In genomic region chr12:89950421-89950820, GRCh38 we compare ENCODE assay signal across 9 cellular contexts.
A peak's percentile ranks its signal among the peaks of the same experiment; 100 is the strongest.
DNase-seq lines count a peak whose midpoint lies in the region; ATAC-seq, FAIRE-seq and TF ChIP-seq lines count a peak whose summit lies in the region.
"Had no signal": no experiment of that assay in that cellular context is flagged by ENCODE, and none has a peak within 500 bp of the region (broad histone marks: within the 10 kb centered on the region; RNA-seq: fewer than 3 reads in every experiment).

No MANE protein-coding gene starts in this region.

- 30% methylated on average over 1 of the region's 1 CpG for WGBS in urinary bladder

- in situ Hi-C loops in HAP-1 (cut with MboI; ENCODE audit: low sequenced_read_pairs): no loop called here

- H3K4me3 Mint-ChIP-seq in activated T-cell treated with anti-CD3 and anti-CD28 coated beads, Interleukin-2, amount 50 U/mL, for 72 hours: peak overlapping the region; percentile 48 to 56

- peak overlapping the region; percentile 32 for H3K27ac Mint-ChIP-seq in activated T-cell treated with anti-CD3 and anti-CD28 coated beads, Interleukin-2, amount 50 U/mL, for 72 hours

- H3K36me3 ChIP-seq in colonic mucosa: no peaks in the 10 kb centered on the region
- no peaks in the 10 kb centered on the region for H3K36me3 ChIP-seq in urinary bladder (ENCODE audit: insufficient read depth)
- no peaks in the 10 kb centered on the region for H3K36me3 ChIP-seq in HAP-1 (replicated peaks)

- TF ChIP-seq CTCF in colonic mucosa (IDR thresholded peaks at IDR 0.05) (no peak), D721Med (IDR thresholded peaks at IDR 0.05; ENCODE audit: insufficient read depth, missing control alignments) (no peak)

- ATAC-seq in activated T-cell treated with anti-CD3 and anti-CD28 coated beads, Interleukin-2, amount 50 U/mL, for 72 hours (replicated peaks in 1 of 2): peak; percentile 44 to 51
- peak; percentile 46 for ATAC-seq in HG03095 (IDR thresholded peaks at IDR 0.05; ENCODE audit: unreplicated experiment)

- no peak for FAIRE-seq in D721Med (lab: Jason Lieb, UNC)

- H3K4me1 Mint-ChIP-seq in activated T-cell treated with anti-CD3 and anti-CD28 coated beads, Interleukin-2, amount 50 U/mL, for 72 hours (ENCODE audit: low read depth): peaks cover 42% of the 10 kb centered on the region

- H3K9ac ChIP-seq in colonic mucosa (ENCODE audit: low read depth in 2 of 2, low read length in 2 of 2): peak overlapping the region in 1 of 2 donors; percentile 57

- no peaks in the 10 kb centered on the region for H3K9me3 Mint-ChIP-seq in activated T-cell treated with anti-CD3 and anti-CD28 coated beads, Interleukin-2, amount 50 U/mL, for 72 hours

- H3K4me3 ChIP-seq in colonic mucosa: no peak overlapping the region
- no peak overlapping the region for H3K4me3 ChIP-seq in urinary bladder (ENCODE audit: low read depth, low read length)
- no peak overlapping the region for H3K4me3 ChIP-seq in HAP-1

- H3K9me3 ChIP-seq in colonic mucosa (no peaks in the 10 kb centered on the region), HAP-1 (no peaks in the 10 kb centered on the region)

- DNase-seq in activated T-cell treated with anti-CD3 and anti-CD28 coated beads, Interleukin-2, amount 50 U/mL, for 72 hours: no peak
- no peak for DNase-seq in activated T-cell treated with anti-CD3 and anti-CD28 coated beads, Interleukin-2, amount 50 U/mL, for 1 hour
- DNase-seq in colonic mucosa (no peak), D721Med (ENCODE audit: insufficient read length, low spot score) (no peak), HPDE6-E6E7 (ENCODE audit: extremely low spot score) (no peak), HAP-1 (ENCODE audit: low spot score in 2 of 2) (no peak)
- DNase-seq: amygdala had no signal

- intact Hi-C loops in colonic mucosa (cut with DNase I): no loop called here

- H3K4me1 ChIP-seq in colonic mucosa (peaks cover 17% of the 10 kb centered on the region), urinary bladder (ENCODE audit: insufficient read depth) (peaks cover 1% of the 10 kb centered on the region), HAP-1 (peaks cover 6% of the 10 kb centered on the region)

- H3K27me3 Mint-ChIP-seq in activated T-cell treated with anti-CD3 and anti-CD28 coated beads, Interleukin-2, amount 50 U/mL, for 72 hours (ENCODE audit: low read depth): no peaks in the 10 kb centered on the region

- no peaks in the 10 kb centered on the region for H3K27me3 ChIP-seq in colonic mucosa
- H3K27me3 ChIP-seq in HAP-1 (ENCODE audit: low read depth): no peaks in the 10 kb centered on the region

- H3K27ac ChIP-seq in colonic mucosa: peak overlapping the region; percentile 67
- peak overlapping the region; percentile 32 for H3K27ac ChIP-seq in urinary bladder (ENCODE audit: low read depth)

- H3K36me3 Mint-ChIP-seq in activated T-cell treated with anti-CD3 and anti-CD28 coated beads, Interleukin-2, amount 50 U/mL, for 72 hours (ENCODE audit: insufficient read depth in 2 of 2): no peaks in the 10 kb centered on the region
